ENCODE assay signal across 31 cellular contexts in genomic region chr6:157410088-157410487, GRCh38. TPM values are rescaled to one million over a fixed set of nuclear protein-coding genes. Genes with fewer than 3 reads are reported as not detected.
DNase-seq lines count a peak whose midpoint lies in the region; ATAC-seq and TF ChIP-seq lines count a peak whose summit lies in the region.
"Had no signal": no experiment of that assay in that cellular context is flagged by ENCODE, and none has a peak within 500 bp of the region (broad histone marks: within the 10 kb centered on the region; RNA-seq: fewer than 3 reads in every experiment).

No MANE protein-coding gene starts in this region.

- no peaks in the 10 kb centered on the region for H3K9me1 ChIP-seq in IMR-90 (ENCODE audit: insufficient read depth, low read length)

- WGBS in IMR-90 (ENCODE audit: extremely low coverage in 2 of 2, insufficient read length in 1 of 2), 2 experiments, result 100% methylated on average over 1 of the region's 2 CpGs; no CpG with 5 or more reads in 1 of the 2 experiments

- in situ Hi-C loops in IMR-90 (cut with MboI; ENCODE audit: low sequenced_read_pairs), result no loop called here

- intact Hi-C loops in IMR-90 (cut with micrococcal nuclease), result no loop called here

- DNase-seq in AG04449 (ENCODE audit: low read depth, low spot score), result peak; percentile 23
- DNase-seq in IMR-90, result peak; percentile 13
- peak; percentile 50 for DNase-seq in choroid plexus epithelial cell (ENCODE audit: low read depth)
- peak; percentile 29 for DNase-seq in hepatic stellate cell (ENCODE audit: low spot score)
- no peak for DNase-seq in NCI-H524 (lab: John Stamatoyannopoulos, UW)
- no peak for DNase-seq in DMS153 (lab: John Stamatoyannopoulos, UW)
- no peak for DNase-seq in stimulated activated CD4-positive, alpha-beta T cell treated with anti-CD3 and anti-CD28 coated beads, Interleukin-2, amount 100 ng/mL, for 48 hours
- DNase-seq: activated CD4-positive, alpha-beta memory T cell treated with anti-CD3 and anti-CD28 coated beads, Interleukin-2, amount 10 ng/mL, durations not matched to agents 7 days and 5 days; activated CD8-positive, alpha-beta memory T cell treated with anti-CD3 and anti-CD28 coated beads, Interleukin-2, amount 50 U/mL, for 4 hours; activated naive CD4-positive, alpha-beta T cell treated with anti-CD3 and anti-CD28 coated beads for 36 hours; adrenal gland; CD4-positive, alpha-beta memory T cell; endodermal cell; HCEC 1CT; hippocampal formation; Kasumi-1; left cardiac atrium; naive thymus-derived CD4-positive, alpha-beta T cell; NCI-H1417; NCI-H2107; NCI-H345; sigmoid colon; stimulated activated CD4-positive, alpha-beta T cell treated with anti-CD3 and anti-CD28 coated beads, Interleukin-4, amount 100 ng/mL, for 24 hours; T-helper 2 cell; trophoblast cell had no signal

- H3K79me1 ChIP-seq in IMR-90 (ENCODE audit: low read depth in 1 of 2, low read length in 2 of 2), result no peaks in the 10 kb centered on the region; a peak in 1 of 4 replicates

- no peak overlapping the region for H3K27ac ChIP-seq in IMR-90 (ENCODE audit: insufficient read depth, low read length)
- H3K27ac ChIP-seq: 22Rv1, adrenal gland, breast epithelium, HL-60, sigmoid colon had no signal

- ATAC-seq in IMR-90 (ENCODE audit: low read depth) (peak; percentile 44; the same call in 1 of the 2 replicates), GM21367 (IDR thresholded peaks at IDR 0.05; ENCODE audit: unreplicated experiment) (no peak)
- ATAC-seq: left cardiac atrium; naive thymus-derived CD4-positive, alpha-beta T cell; Right ventricle myocardium inferior had no signal

- H3K36me3 ChIP-seq in IMR-90 (ENCODE audit: control insufficient read depth, insufficient read depth, low read length), result no peaks in the 10 kb centered on the region
- H3K36me3 ChIP-seq: adrenal gland, breast epithelium, sigmoid colon had no signal

- H4K8ac ChIP-seq in IMR-90 (ENCODE audit: low read depth in 2 of 2, low read length in 2 of 2), result no peak overlapping the region

- no peak overlapping the region for H3K14ac ChIP-seq in IMR-90 (replicated peaks; ENCODE audit: low read depth, low read length)

- H2BK15ac ChIP-seq in IMR-90 (ENCODE audit: low read depth, low read length), result no peak overlapping the region

- H3K4me3 ChIP-seq in AG04449 (ENCODE audit: low read depth, low read length) (no peak overlapping the region), IMR-90 (ENCODE audit: insufficient read depth, low read depth, low read length) (no peak overlapping the region), choroid plexus epithelial cell (ENCODE audit: low read depth, low read length) (no peak overlapping the region)
- H3K4me3 ChIP-seq: adrenal gland, breast epithelium, lung, sigmoid colon had no signal

- no peak for TF ChIP-seq RAD21 in IMR-90 (IDR thresholded peaks at IDR 0.05; ENCODE audit: low read length)

- H2BK120ac ChIP-seq in IMR-90 (ENCODE audit: low read depth, low read length), result no peak overlapping the region

- BruUV-seq in IMR-90 (replicated peaks; lab: Mats Ljungman, UMichigan), result no TSS peak

- TF ChIP-seq POLR2A in IMR-90 (IDR thresholded peaks at IDR 0.05; ENCODE audit: low read depth, low read length), result no peak

- TF ChIP-seq CTCF in AG04449 (IDR thresholded peaks at IDR 0.05; ENCODE audit: insufficient read depth, low read length, missing control alignments), result no peak
- no peak for TF ChIP-seq CTCF in IMR-90 (conservative IDR thresholded peaks at IDR 0.05; ENCODE audit: low read depth, low read length)
- TF ChIP-seq CTCF in choroid plexus epithelial cell (conservative IDR thresholded peaks at IDR 0.05; ENCODE audit: low read depth, low read length), result no peak

- H2BK5ac ChIP-seq in IMR-90 (ENCODE audit: low read depth, low read length, poor library complexity, severe bottlenecking), result no peak overlapping the region

- no peak overlapping the region for H2BK20ac ChIP-seq in IMR-90 (ENCODE audit: low read depth, low read length)

- no peak overlapping the region for H3K9ac ChIP-seq in IMR-90 (ENCODE audit: low read depth, low read length)

- H3K4me2 ChIP-seq in IMR-90 (ENCODE audit: low read depth, low read length), result no peak overlapping the region

- dilution Hi-C loops in IMR-90 (cut with HindIII; ENCODE audit: low sequenced_read_pairs, unreplicated experiment), result no loop called here

- no peak overlapping the region for H3K23ac ChIP-seq in IMR-90 (ENCODE audit: low read depth, low read length)

- POLR2A ChIA-PET in AG04449 (lab: Yijun Ruan, JAX), result no interaction called here
- POLR2A ChIA-PET in IMR-90 (lab: Charles Lee; ENCODE audit: unreplicated experiment), result no interaction called here

- no peaks in the 10 kb centered on the region for H3K9me3 ChIP-seq in IMR-90 (ENCODE audit: control insufficient read depth, insufficient read depth, low read length)
- H3K9me3 ChIP-seq: adrenal gland, breast epithelium, sigmoid colon had no signal

- H4K5ac ChIP-seq in IMR-90 (ENCODE audit: low read depth, low read length), result no peak overlapping the region

- H3K18ac ChIP-seq in IMR-90 (ENCODE audit: low read depth, low read length), result no peak overlapping the region

- no peak overlapping the region for H2AFZ ChIP-seq in IMR-90 (replicated peaks; ENCODE audit: low read length, poor library complexity)

- no peaks in the 10 kb centered on the region for H4K20me1 ChIP-seq in IMR-90 (ENCODE audit: insufficient read depth, low read length)

- CTCF ChIA-PET in AG04449 (lab: Yijun Ruan, JAX) (interaction anchor here (1.3 kb wide), 1 partner anchor 14 kb away, joined by 3 read pairs; no protein-coding TSS in a partner anchor), IMR-90 (lab: Yijun Ruan, JAX) (no interaction called here)

- H2AK9ac ChIP-seq in IMR-90 (replicated peaks; ENCODE audit: low read depth, low read length, poor library complexity), result no peak overlapping the region

- H3K56ac ChIP-seq in IMR-90 (ENCODE audit: extremely low read depth, insufficient read depth, low read length), result no peak overlapping the region

- H3K4me1 ChIP-seq in IMR-90 (ENCODE audit: control insufficient read depth, insufficient read depth, low read length), result no peaks in the 10 kb centered on the region
- H3K4me1 ChIP-seq: adrenal gland, breast epithelium, sigmoid colon had no signal

- H2AK5ac ChIP-seq in IMR-90 (ENCODE audit: low read depth, low read length), result no peak overlapping the region

- no peak overlapping the region for H3K4ac ChIP-seq in IMR-90 (ENCODE audit: low read depth, low read length)

- no peak overlapping the region for H4K91ac ChIP-seq in IMR-90 (ENCODE audit: insufficient read depth, low read depth, low read length)

- H3K27me3 ChIP-seq in IMR-90 (ENCODE audit: control insufficient read depth, insufficient read depth, low read length), result no peaks in the 10 kb centered on the region
- H3K27me3 ChIP-seq: adrenal gland, breast epithelium, sigmoid colon had no signal

TF ChIP-seq in IMR-90, 13 proteins besides CTCF, POLR2A, EP300 and RAD21:
- TF ChIP-seq USF2 (IDR thresholded peaks at IDR 0.05; ENCODE audit: low read depth, low read length) (no peak), NFE2L2 (IDR thresholded peaks at IDR 0.05; ENCODE audit: low read depth, low read length) (peak; percentile 63)

RNA-seq across cellular contexts. Expression of gene ZDHHC14, which starts 29.1 kb away (rescaled TPM):
- 0.56 and 0.90 TPM in 2 replicates for total RNA-seq in IMR-90 (2012; rRNA removed)
- 2.0 and 3.0 TPM in 2 replicates for polyA plus RNA-seq in IMR-90 (2012; rRNA removed)
- 1.3 and 2.6 TPM in 2 replicates for polyA plus RNA-seq in IMR-90 (2012; cell fraction: cytosol; rRNA removed)
- polyA plus RNA-seq in IMR-90 (2012; cell fraction: nucleus; rRNA removed; ENCODE audit: low replicate concordance), result 3.0 and 3.8 TPM in 2 replicates

Comparison
In these comparisons a context has a peak if more than half of its experiments do, and no peak if none do; other contexts are left out.
1. DNase-seq: peak in AG04449 (single experiment), IMR-90 (single experiment), choroid plexus epithelial cell (single experiment) and hepatic stellate cell (single experiment); none in NCI-H524 (0 of 2), DMS153 (single experiment) and stimulated activated CD4-positive, alpha-beta T cell treated with anti-CD3 and anti-CD28 coated beads, Interleukin-2, amount 100 ng/mL, for 48 hours (0 of 2).